Comparison of ENCODE assay signal across 1 cellular context in the genomic region with DNA sequence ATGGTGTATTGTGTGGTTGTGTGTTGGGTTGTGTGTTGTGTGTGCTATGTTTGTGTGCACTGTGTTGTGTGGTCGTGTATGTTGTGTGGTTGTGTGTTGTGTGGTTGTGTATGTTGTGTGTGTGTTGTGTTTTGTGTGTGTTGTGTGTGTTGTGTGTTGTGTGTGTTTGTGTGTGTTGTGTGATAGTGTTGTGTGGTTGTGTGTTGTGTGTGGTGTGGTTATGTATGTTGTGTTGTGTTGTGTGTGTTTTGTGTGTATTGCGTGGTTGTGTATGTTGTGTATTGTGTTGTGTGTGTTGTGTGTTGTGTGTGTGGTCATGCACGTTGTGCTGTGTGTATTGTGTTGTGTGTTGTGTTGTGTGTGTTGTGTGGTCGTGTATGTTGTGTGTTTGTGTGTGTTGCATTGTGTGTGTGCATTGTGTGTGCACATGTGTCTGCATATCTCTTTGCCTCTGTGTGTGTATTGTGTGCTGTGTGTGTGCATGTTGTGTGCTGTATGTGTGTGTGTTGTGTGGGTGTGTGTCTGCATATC.
TF ChIP-seq lines count a peak whose summit lies in the region.

No MANE protein-coding gene starts in this region.

TF ChIP-seq in K562, 482 proteins besides CTCF, POLR2A, EP300 and RAD21 (continued from another document and continues in another):
- TF ChIP-seq, protein P1, sequence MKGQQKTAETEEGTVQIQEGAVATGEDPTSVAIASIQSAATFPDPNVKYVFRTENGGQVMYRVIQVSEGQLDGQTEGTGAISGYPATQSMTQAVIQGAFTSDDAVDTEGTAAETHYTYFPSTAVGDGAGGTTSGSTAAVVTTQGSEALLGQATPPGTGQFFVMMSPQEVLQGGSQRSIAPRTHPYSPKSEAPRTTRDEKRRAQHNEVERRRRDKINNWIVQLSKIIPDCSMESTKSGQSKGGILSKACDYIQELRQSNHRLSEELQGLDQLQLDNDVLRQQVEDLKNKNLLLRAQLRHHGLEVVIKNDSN (CRISPR knock-in tag; IDR thresholded peaks at IDR 0.05): peak; percentile 65
- TF ChIP-seq RAD51 (IDR thresholded peaks at IDR 0.05; ENCODE audit: borderline replicate concordance, low read depth) (no peak), YY1 (IDR thresholded peaks at IDR 0.05; ENCODE audit: borderline replicate concordance in 1 of 3, control insufficient read depth in 1 of 3, extremely low read depth in 1 of 3, insufficient read depth in 3 of 3, insufficient read length in 1 of 3, insufficient replicate concordance in 2 of 3, low read depth in 1 of 3, low read length in 2 of 3) (no peak), CBX8 (IDR thresholded peaks at IDR 0.05; ENCODE audit: borderline replicate concordance, extremely low read depth, low read depth, low read length, poor library complexity, severe bottlenecking) (no peak), U2AF1 (optimal IDR thresholded peaks at IDR 0.05; ENCODE audit: low read depth, low read length) (no peak), PURB (CRISPR knock-in tag; IDR thresholded peaks at IDR 0.05; ENCODE audit: low read depth) (no peak), NFE2L1 (tag; IDR thresholded peaks at IDR 0.05; ENCODE audit: borderline replicate concordance, low read depth) (no peak), MYNN (IDR thresholded peaks at IDR 0.05) (no peak), MYNN (CRISPR knock-in tag; IDR thresholded peaks at IDR 0.05) (no peak), TCF3 (CRISPR knock-in tag; IDR thresholded peaks at IDR 0.05) (peak; percentile 21; the same call in 1 of the 2 replicates), TAL1 (IDR thresholded peaks at IDR 0.05) (no peak; the same call in none of the 2 replicates), XRCC3 (IDR thresholded peaks at IDR 0.05) (no peak), ZNF282 (CRISPR knock-in tag; IDR thresholded peaks at IDR 0.05) (no peak), RBM34 (IDR thresholded peaks at IDR 0.05; ENCODE audit: borderline replicate concordance, insufficient read depth, low read length) (no peak), EHMT2 (IDR thresholded peaks at IDR 0.05) (peak; percentile 89), ZNF696 (CRISPR knock-in tag; conservative IDR thresholded peaks at IDR 0.05) (no peak), MAFK (IDR thresholded peaks at IDR 0.05; ENCODE audit: low read length) (no peak; the same call in 1 of the 2 replicates), TSC22D4 (tag; IDR thresholded peaks at IDR 0.05) (peak; percentile 99), ZNF324 (CRISPR knock-in tag; IDR thresholded peaks at IDR 0.05) (no peak), HNRNPL (IDR thresholded peaks at IDR 0.05; ENCODE audit: low read depth, low read length) (no peak), FOXA1 (IDR thresholded peaks at IDR 0.05; ENCODE audit: borderline replicate concordance) (no peak), DPF2 (IDR thresholded peaks at IDR 0.05) (peak; percentile 87; the same call in 1 of the 2 replicates), TCFL5 (CRISPR knock-in tag; conservative IDR thresholded peaks at IDR 0.05) (no peak), CHD4 (IDR thresholded peaks at IDR 0.05; ENCODE audit: insufficient read depth, insufficient replicate concordance, low read depth, low read length, poor library complexity, severe bottlenecking) (peak; percentile 91), HOXB6 (CRISPR knock-in tag; IDR thresholded peaks at IDR 0.05; ENCODE audit: borderline replicate concordance) (peak; percentile 29; the same call in 1 of the 2 replicates), ZNF175 (CRISPR knock-in tag; IDR thresholded peaks at IDR 0.05; ENCODE audit: low read depth) (no peak), ARID2 (IDR thresholded peaks at IDR 0.05) (peak; percentile 87), PCBP1 (IDR thresholded peaks at IDR 0.05; ENCODE audit: low read depth, low read length, poor library complexity, severe bottlenecking) (no peak), SMC3 (conservative IDR thresholded peaks at IDR 0.05; ENCODE audit: insufficient read depth, low read depth, low read length) (no peak), L3MBTL2 (IDR thresholded peaks at IDR 0.05) (no peak), ZNF644 (tag; IDR thresholded peaks at IDR 0.05; ENCODE audit: low read depth) (no peak), ZFPM2 (CRISPR knock-in tag; IDR thresholded peaks at IDR 0.05) (no peak), ZNF134 (CRISPR knock-in tag; conservative IDR thresholded peaks at IDR 0.05) (no peak), EZH2 (IDR thresholded peaks at IDR 0.05; ENCODE audit: borderline replicate concordance, low read depth, low read length) (no peak), CBFA2T2 (conservative IDR thresholded peaks at IDR 0.05) (0 out of 2 replicates have a peak, but pooled peaks have one; percentile 1), CXXC5 (CRISPR knock-in tag; IDR thresholded peaks at IDR 0.05) (no peak), HNRNPLL (IDR thresholded peaks at IDR 0.05; ENCODE audit: low read depth, low read length, poor library complexity, severe bottlenecking) (no peak), MAZ (CRISPR knock-in tag; conservative IDR thresholded peaks at IDR 0.05 in 1 of 2, IDR thresholded peaks at IDR 0.05 in 1 of 2) (no peak), BRF1 (IDR thresholded peaks at IDR 0.05; ENCODE audit: borderline replicate concordance, extremely low read depth, insufficient read length) (no peak)
- TF ChIP-seq, protein P2, sequence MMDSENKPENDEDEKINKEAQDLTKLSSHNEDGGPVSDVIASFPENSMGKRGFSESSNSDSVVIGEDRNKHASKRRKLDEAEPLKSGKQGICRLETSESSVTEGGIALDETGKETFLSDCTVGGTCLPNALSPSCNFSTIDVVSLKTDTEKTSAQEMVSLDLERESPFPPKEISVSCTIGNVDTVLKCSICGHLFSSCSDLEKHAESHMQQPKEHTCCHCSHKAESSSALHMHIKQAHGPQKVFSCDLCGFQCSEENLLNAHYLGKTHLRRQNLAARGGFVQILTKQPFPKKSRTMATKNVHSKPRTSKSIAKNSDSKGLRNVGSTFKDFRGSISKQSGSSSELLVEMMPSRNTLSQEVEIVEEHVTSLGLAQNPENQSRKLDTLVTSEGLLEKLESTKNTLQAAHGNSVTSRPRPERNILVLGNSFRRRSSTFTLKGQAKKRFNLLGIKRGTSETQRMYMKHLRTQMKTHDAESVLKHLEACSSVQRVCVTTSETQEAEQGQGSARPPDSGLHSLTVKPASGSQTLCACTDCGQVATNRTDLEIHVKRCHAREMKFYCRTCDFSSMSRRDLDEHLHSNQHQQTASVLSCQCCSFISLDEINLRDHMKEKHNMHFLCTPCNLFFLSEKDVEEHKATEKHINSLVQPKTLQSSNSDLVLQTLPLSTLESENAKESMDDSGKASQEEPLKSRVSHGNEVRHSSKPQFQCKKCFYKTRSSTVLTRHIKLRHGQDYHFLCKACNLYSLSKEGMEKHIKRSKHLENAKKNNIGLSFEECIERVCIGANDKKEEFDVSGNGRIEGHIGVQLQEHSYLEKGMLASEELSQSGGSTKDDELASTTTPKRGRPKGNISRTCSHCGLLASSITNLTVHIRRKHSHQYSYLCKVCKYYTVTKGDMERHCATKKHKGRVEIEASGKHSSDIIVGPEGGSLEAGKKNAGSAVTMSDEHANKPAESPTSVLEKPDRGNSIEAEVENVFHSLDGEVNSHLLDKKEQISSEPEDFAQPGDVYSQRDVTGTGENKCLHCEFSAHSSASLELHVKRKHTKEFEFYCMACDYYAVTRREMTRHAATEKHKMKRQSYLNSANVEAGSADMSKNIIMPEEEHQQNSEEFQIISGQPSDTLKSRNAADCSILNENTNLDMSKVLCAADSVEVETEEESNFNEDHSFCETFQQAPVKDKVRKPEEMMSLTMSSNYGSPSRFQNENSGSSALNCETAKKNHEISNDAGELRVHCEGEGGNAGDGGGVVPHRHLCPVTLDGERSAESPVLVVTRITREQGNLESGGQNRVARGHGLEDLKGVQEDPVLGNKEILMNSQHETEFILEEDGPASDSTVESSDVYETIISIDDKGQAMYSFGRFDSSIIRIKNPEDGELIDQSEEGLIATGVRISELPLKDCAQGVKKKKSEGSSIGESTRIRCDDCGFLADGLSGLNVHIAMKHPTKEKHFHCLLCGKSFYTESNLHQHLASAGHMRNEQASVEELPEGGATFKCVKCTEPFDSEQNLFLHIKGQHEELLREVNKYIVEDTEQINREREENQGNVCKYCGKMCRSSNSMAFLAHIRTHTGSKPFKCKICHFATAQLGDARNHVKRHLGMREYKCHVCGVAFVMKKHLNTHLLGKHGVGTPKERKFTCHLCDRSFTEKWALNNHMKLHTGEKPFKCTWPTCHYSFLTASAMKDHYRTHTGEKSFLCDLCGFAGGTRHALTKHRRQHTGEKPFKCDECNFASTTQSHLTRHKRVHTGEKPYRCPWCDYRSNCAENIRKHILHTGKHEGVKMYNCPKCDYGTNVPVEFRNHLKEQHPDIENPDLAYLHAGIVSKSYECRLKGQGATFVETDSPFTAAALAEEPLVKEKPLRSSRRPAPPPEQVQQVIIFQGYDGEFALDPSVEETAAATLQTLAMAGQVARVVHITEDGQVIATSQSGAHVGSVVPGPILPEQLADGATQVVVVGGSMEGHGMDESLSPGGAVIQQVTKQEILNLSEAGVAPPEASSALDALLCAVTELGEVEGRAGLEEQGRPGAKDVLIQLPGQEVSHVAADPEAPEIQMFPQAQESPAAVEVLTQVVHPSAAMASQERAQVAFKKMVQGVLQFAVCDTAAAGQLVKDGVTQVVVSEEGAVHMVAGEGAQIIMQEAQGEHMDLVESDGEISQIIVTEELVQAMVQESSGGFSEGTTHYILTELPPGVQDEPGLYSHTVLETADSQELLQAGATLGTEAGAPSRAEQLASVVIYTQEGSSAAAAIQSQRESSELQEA (IDR thresholded peaks at IDR 0.05; ENCODE audit: low read depth): peak; percentile 63; the same call in 1 of the 2 replicates
- TF ChIP-seq, protein P3, sequence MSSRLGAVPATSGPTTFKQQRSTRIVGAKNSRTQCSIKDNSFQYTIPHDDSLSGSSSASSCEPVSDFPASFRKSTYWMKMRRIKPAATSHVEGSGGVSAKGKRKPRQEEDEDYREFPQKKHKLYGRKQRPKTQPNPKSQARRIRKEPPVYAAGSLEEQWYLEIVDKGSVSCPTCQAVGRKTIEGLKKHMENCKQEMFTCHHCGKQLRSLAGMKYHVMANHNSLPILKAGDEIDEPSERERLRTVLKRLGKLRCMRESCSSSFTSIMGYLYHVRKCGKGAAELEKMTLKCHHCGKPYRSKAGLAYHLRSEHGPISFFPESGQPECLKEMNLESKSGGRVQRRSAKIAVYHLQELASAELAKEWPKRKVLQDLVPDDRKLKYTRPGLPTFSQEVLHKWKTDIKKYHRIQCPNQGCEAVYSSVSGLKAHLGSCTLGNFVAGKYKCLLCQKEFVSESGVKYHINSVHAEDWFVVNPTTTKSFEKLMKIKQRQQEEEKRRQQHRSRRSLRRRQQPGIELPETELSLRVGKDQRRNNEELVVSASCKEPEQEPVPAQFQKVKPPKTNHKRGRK (tag; IDR thresholded peaks at IDR 0.05): no peak
- TF ChIP-seq, protein P4, sequence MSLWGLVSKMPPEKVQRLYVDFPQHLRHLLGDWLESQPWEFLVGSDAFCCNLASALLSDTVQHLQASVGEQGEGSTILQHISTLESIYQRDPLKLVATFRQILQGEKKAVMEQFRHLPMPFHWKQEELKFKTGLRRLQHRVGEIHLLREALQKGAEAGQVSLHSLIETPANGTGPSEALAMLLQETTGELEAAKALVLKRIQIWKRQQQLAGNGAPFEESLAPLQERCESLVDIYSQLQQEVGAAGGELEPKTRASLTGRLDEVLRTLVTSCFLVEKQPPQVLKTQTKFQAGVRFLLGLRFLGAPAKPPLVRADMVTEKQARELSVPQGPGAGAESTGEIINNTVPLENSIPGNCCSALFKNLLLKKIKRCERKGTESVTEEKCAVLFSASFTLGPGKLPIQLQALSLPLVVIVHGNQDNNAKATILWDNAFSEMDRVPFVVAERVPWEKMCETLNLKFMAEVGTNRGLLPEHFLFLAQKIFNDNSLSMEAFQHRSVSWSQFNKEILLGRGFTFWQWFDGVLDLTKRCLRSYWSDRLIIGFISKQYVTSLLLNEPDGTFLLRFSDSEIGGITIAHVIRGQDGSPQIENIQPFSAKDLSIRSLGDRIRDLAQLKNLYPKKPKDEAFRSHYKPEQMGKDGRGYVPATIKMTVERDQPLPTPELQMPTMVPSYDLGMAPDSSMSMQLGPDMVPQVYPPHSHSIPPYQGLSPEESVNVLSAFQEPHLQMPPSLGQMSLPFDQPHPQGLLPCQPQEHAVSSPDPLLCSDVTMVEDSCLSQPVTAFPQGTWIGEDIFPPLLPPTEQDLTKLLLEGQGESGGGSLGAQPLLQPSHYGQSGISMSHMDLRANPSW (CRISPR knock-in tag; IDR thresholded peaks at IDR 0.05): no peak
- TF ChIP-seq, protein P5, sequence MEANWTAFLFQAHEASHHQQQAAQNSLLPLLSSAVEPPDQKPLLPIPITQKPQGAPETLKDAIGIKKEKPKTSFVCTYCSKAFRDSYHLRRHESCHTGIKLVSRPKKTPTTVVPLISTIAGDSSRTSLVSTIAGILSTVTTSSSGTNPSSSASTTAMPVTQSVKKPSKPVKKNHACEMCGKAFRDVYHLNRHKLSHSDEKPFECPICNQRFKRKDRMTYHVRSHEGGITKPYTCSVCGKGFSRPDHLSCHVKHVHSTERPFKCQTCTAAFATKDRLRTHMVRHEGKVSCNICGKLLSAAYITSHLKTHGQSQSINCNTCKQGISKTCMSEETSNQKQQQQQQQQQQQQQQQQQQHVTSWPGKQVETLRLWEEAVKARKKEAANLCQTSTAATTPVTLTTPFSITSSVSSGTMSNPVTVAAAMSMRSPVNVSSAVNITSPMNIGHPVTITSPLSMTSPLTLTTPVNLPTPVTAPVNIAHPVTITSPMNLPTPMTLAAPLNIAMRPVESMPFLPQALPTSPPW (CRISPR knock-in tag; IDR thresholded peaks at IDR 0.05): no peak
- TF ChIP-seq, protein P6, sequence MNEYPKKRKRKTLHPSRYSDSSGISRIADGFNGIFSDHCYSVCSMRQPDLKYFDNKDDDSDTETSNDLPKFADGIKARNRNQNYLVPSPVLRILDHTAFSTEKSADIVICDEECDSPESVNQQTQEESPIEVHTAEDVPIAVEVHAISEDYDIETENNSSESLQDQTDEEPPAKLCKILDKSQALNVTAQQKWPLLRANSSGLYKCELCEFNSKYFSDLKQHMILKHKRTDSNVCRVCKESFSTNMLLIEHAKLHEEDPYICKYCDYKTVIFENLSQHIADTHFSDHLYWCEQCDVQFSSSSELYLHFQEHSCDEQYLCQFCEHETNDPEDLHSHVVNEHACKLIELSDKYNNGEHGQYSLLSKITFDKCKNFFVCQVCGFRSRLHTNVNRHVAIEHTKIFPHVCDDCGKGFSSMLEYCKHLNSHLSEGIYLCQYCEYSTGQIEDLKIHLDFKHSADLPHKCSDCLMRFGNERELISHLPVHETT (CRISPR knock-in tag; conservative IDR thresholded peaks at IDR 0.05 in 1 of 2, IDR thresholded peaks at IDR 0.05 in 1 of 2): no peak
